In genomic region chr2:199480966-199481365, GRCh38 we compare ENCODE assay signal across 1 cellular context.
TF ChIP-seq lines count a peak whose summit lies in the region.

No MANE protein-coding gene starts in this region.

TF ChIP-seq in GM23338, 12 proteins besides CTCF, POLR2A, EP300 and RAD21:
- TF ChIP-seq REST (IDR thresholded peaks at IDR 0.05; ENCODE audit: unreplicated experiment), result no peak
- no peak for TF ChIP-seq EZH2phosphoT487 (IDR thresholded peaks at IDR 0.05; ENCODE audit: unreplicated experiment)
- no peak for TF ChIP-seq JUNB (IDR thresholded peaks at IDR 0.05; ENCODE audit: unreplicated experiment)
- no peak for TF ChIP-seq NANOG (IDR thresholded peaks at IDR 0.05; ENCODE audit: borderline replicate concordance)
- no peak for TF ChIP-seq EZH2 (IDR thresholded peaks at IDR 0.05; ENCODE audit: low read depth, unreplicated experiment)
- TF ChIP-seq ETS1 (IDR thresholded peaks at IDR 0.05), result no peak
- no peak for TF ChIP-seq ZNF331 (CRISPR knock-in tag; IDR thresholded peaks at IDR 0.05; ENCODE audit: low read depth)
- TF ChIP-seq STAT1 (IDR thresholded peaks at IDR 0.05; ENCODE audit: unreplicated experiment), result no peak
